Comparison of ENCODE assay signal across 24 cellular contexts in genomic region chr1:246213947-246214346, GRCh38.
A peak's percentile ranks its signal among the peaks of the same experiment; 100 is the strongest.
DNase-seq lines count a peak whose midpoint lies in the region; ATAC-seq, FAIRE-seq and TF ChIP-seq lines count a peak whose summit lies in the region.
"Had no signal": no experiment of that assay in that cellular context is flagged by ENCODE, and none has a peak within 500 bp of the region (broad histone marks: within the 10 kb centered on the region; RNA-seq: fewer than 3 reads in every experiment).

No MANE protein-coding gene starts in this region.

- intact Hi-C loops in IMR-90 (cut with micrococcal nuclease) (no loop called here), GM12878 (cut with micrococcal nuclease; ENCODE audit: unreplicated experiment) (no loop called here)

- no peak overlapping the region; the same call in 1 of the 2 replicates for H3K14ac ChIP-seq in IMR-90 (replicated peaks; ENCODE audit: low read depth, low read length)

- in situ Hi-C loops in IMR-90 (cut with MboI; ENCODE audit: low sequenced_read_pairs) = no loop called here
- in situ Hi-C loops in GM12878 (cut with MboI) = no loop called here

- TF ChIP-seq POLR2A in IMR-90 (IDR thresholded peaks at IDR 0.05; ENCODE audit: low read depth, low read length) (no peak), GM12878 (IDR thresholded peaks at IDR 0.05; ENCODE audit: low read depth, low read length) (no peak)

- peak overlapping the region; percentile 23; the same call in 1 of the 2 replicates for H2BK120ac ChIP-seq in IMR-90 (ENCODE audit: low read depth, low read length)

- H2BK15ac ChIP-seq in IMR-90 (ENCODE audit: low read depth, low read length) = peak overlapping the region; percentile 61; the same call in 2 of the 3 replicates

- TF ChIP-seq CTCF in IMR-90 (conservative IDR thresholded peaks at IDR 0.05; ENCODE audit: low read depth, low read length) (no peak), GM12878 (IDR thresholded peaks at IDR 0.05 in 2 of 3, conservative IDR thresholded peaks at IDR 0.05 in 1 of 3; ENCODE audit: control insufficient read depth in 2 of 3, extremely low read depth in 1 of 3, insufficient read depth in 1 of 3, low read depth in 3 of 3, low read length in 3 of 3) (no peak), osteoblast (IDR thresholded peaks at IDR 0.05; ENCODE audit: extremely low read depth, low read depth, low read length) (no peak), omental fat pad (IDR thresholded peaks at IDR 0.05) (no peak)

- H2AFZ ChIP-seq in IMR-90 (replicated peaks; ENCODE audit: low read length, poor library complexity) (no peak overlapping the region), GM12878 (ENCODE audit: control insufficient read depth, low read depth, low read length) (no peak overlapping the region), osteoblast (ENCODE audit: low read length) (no peak overlapping the region)

- ATAC-seq in IMR-90 (ENCODE audit: low read depth) = no peak
- no peak for ATAC-seq in GM12878
- no peak for ATAC-seq in omental fat pad (ENCODE audit: low FRiP score)
- no peak for ATAC-seq in HG02970 (IDR thresholded peaks at IDR 0.05; ENCODE audit: low FRiP score, unreplicated experiment)
- ATAC-seq: HepG2 had no signal

- H3K4ac ChIP-seq in IMR-90 (ENCODE audit: low read depth, low read length) = peak overlapping the region; percentile 50; the same call in 1 of the 2 replicates

- TF ChIP-seq RAD21 in IMR-90 (IDR thresholded peaks at IDR 0.05; ENCODE audit: low read length) (no peak), GM12878 (IDR thresholded peaks at IDR 0.05; ENCODE audit: insufficient read depth, low read depth, low read length) (no peak)

- H4K20me1 ChIP-seq in BLaER1 treated with 17β-estradiol and CSF1 and Interleukin-3, amounts not matched to agents 10 nM and 100 nM = no peaks in the 10 kb centered on the region
- H4K20me1 ChIP-seq in IMR-90 (ENCODE audit: insufficient read depth, low read length) (no peaks in the 10 kb centered on the region), GM12878 (ENCODE audit: control insufficient read depth, insufficient read depth) (no peaks in the 10 kb centered on the region), osteoblast (ENCODE audit: insufficient read depth, low read length) (no peaks in the 10 kb centered on the region)

- peak overlapping the region in 1 of 2 experiments; percentile 6; a peak in 1 of 4 replicates for H4K8ac ChIP-seq in IMR-90 (ENCODE audit: low read depth in 2 of 2, low read length in 2 of 2)

- H3K36me3 ChIP-seq in BLaER1 treated with 17β-estradiol and CSF1 and Interleukin-3, amounts not matched to agents 10 nM and 100 nM = peaks cover 0 to 7% (median 0%) of the 10 kb centered on the region in 11 experiments; a peak in 2 of 22 replicates
- H3K36me3 ChIP-seq in IMR-90 (ENCODE audit: control insufficient read depth, insufficient read depth, low read length) = no peaks in the 10 kb centered on the region
- no peaks in the 10 kb centered on the region for H3K36me3 ChIP-seq in GM12878 (ENCODE audit: control insufficient read depth in 2 of 2, insufficient read depth in 2 of 2, low read length in 1 of 2)
- no peaks in the 10 kb centered on the region for H3K36me3 ChIP-seq in osteoblast (ENCODE audit: insufficient read depth, low read length)

- no peak overlapping the region; the same call in 1 of the 2 replicates for H4K91ac ChIP-seq in IMR-90 (ENCODE audit: insufficient read depth, low read depth, low read length)

- peak; percentile 41 for FAIRE-seq in GM12878 (lab: Jason Lieb, UNC)
- FAIRE-seq: D721Med, HepG2 had no signal

- no peaks in the 10 kb centered on the region for H3K27me3 ChIP-seq in BLaER1 treated with 17β-estradiol and CSF1 and Interleukin-3, amounts not matched to agents 10 nM and 100 nM
- H3K27me3 ChIP-seq in IMR-90 (ENCODE audit: control insufficient read depth, insufficient read depth, low read length) = no peaks in the 10 kb centered on the region
- no peaks in the 10 kb centered on the region for H3K27me3 ChIP-seq in GM12878 (replicated peaks in 1 of 2; ENCODE audit: control insufficient read depth in 2 of 2, insufficient read depth in 2 of 2, low read length in 1 of 2)
- no peaks in the 10 kb centered on the region for H3K27me3 ChIP-seq in osteoblast (ENCODE audit: insufficient read depth, low read length)

- no peak for TF ChIP-seq EP300 in GM12878 (IDR thresholded peaks at IDR 0.05; ENCODE audit: borderline replicate concordance in 1 of 2, control insufficient read depth in 1 of 2, low read depth in 2 of 2, low read length in 2 of 2)

- RAD21 ChIA-PET in GM12878 (lab: Charles Lee; ENCODE audit: unreplicated experiment) = interaction anchor here (1.2 kb wide), 1 partner anchor 293 kb away, joined by 3 read pairs; the partner anchor contains the start of gene SMYD3

- H3K18ac ChIP-seq in IMR-90 (ENCODE audit: low read depth, low read length) = peak overlapping the region; percentile 72; the same call in 1 of the 2 replicates

- peak overlapping the region; percentile 34 for H2BK5ac ChIP-seq in IMR-90 (ENCODE audit: low read depth, low read length, poor library complexity, severe bottlenecking)

- no peak overlapping the region for H3K56ac ChIP-seq in IMR-90 (ENCODE audit: extremely low read depth, insufficient read depth, low read length)

- H3K4me1 ChIP-seq in BLaER1 treated with 17β-estradiol and CSF1 and Interleukin-3, amounts not matched to agents 10 nM and 100 nM = peaks cover 22 to 62% (median 50%) of the 10 kb centered on the region in 10 experiments
- H3K4me1 ChIP-seq in IMR-90 (ENCODE audit: control insufficient read depth, insufficient read depth, low read length) = peaks cover 1% of the 10 kb centered on the region
- H3K4me1 ChIP-seq in GM12878 (ENCODE audit: control insufficient read depth, insufficient read depth, low read length) = peaks cover 12% of the 10 kb centered on the region
- peaks cover 17% of the 10 kb centered on the region for H3K4me1 ChIP-seq in osteoblast (ENCODE audit: insufficient read depth, low read length)

- H3K79me2 ChIP-seq in GM12878 (ENCODE audit: control insufficient read depth, insufficient read depth, low read length) = no peaks in the 10 kb centered on the region
- H3K79me2 ChIP-seq in osteoblast (ENCODE audit: insufficient read depth, low read length) = no peaks in the 10 kb centered on the region

- H2AK5ac ChIP-seq in IMR-90 (ENCODE audit: low read depth, low read length) = 0 out of 2 replicates have a peak overlapping the region, but pooled peaks have one; percentile 40

- no peak overlapping the region for H2AK9ac ChIP-seq in IMR-90 (replicated peaks; ENCODE audit: low read depth, low read length, poor library complexity)

- DNase-seq in IMR-90 (no peak), GM12878 (ENCODE audit: low read depth, low spot score) (no peak), osteoblast (ENCODE audit: insufficient read length, low spot score, missing footprints) (no peak), GF-D8 (lab: John Stamatoyannopoulos, UW) (no peak), SK-N-DZ (ENCODE audit: low spot score) (no peak), omental fat pad (ENCODE audit: low spot score) (no peak)
- DNase-seq: ACHN, C1 segment of cervical spinal cord, DMS79, H9, KG1, NCI-H1417, NCI-H1694 treated with DMSO at 0.1 percent for 48 hours, NCI-H2081 treated with DMSO at 0.1 percent for 48 hours, NCI-H2171 treated with DMSO at 0.1 percent for 48 hours, NCI-H446, NCI-H526, Right ventricle myocardium superior, SK-N-SH had no signal

- peaks cover 0 to 40% (median 9%) of the 10 kb centered on the region in 11 experiments; a peak in 11 of 22 replicates for H3K9me3 ChIP-seq in BLaER1 treated with 17β-estradiol and CSF1 and Interleukin-3, amounts not matched to agents 10 nM and 100 nM (replicated peaks in 1 of 11)
- no peaks in the 10 kb centered on the region for H3K9me3 ChIP-seq in IMR-90 (ENCODE audit: control insufficient read depth, insufficient read depth, low read length)
- H3K9me3 ChIP-seq in GM12878 (replicated peaks; ENCODE audit: control insufficient read depth, insufficient read depth, low read length) = no peaks in the 10 kb centered on the region
- no peaks in the 10 kb centered on the region for H3K9me3 ChIP-seq in osteoblast (ENCODE audit: low read depth, low read length)
- H3K9me3 ChIP-seq: SK-N-SH had no signal

- H4K5ac ChIP-seq in IMR-90 (ENCODE audit: low read depth, low read length) = no peak overlapping the region; the same call in 1 of the 2 replicates

- H3K23ac ChIP-seq in IMR-90 (ENCODE audit: low read depth, low read length) = no peak overlapping the region; the same call in 1 of the 2 replicates

- BruUV-seq in IMR-90 (replicated peaks; lab: Mats Ljungman, UMichigan) (no TSS peak), GM12878 (replicated peaks; lab: Mats Ljungman, UMichigan) (no TSS peak)

- no peak overlapping the region; a peak in 1 of 20 replicates for H3K4me3 ChIP-seq in BLaER1 treated with 17β-estradiol and CSF1 and Interleukin-3, amounts not matched to agents 10 nM and 100 nM
- H3K4me3 ChIP-seq in IMR-90 (ENCODE audit: insufficient read depth, low read depth, low read length) (no peak overlapping the region), GM12878 (no peak overlapping the region), osteoblast (ENCODE audit: insufficient read depth, low read length) (no peak overlapping the region)

- H3K4me2 ChIP-seq in BLaER1 treated with 17β-estradiol and CSF1 and Interleukin-3, amounts not matched to agents 10 nM and 100 nM = peak overlapping the region in 8 of 11 experiments; percentile 54 to 72 (median 66); a peak in 16 of 22 replicates
- no peak overlapping the region for H3K4me2 ChIP-seq in IMR-90 (ENCODE audit: low read depth, low read length)
- no peak overlapping the region for H3K4me2 ChIP-seq in GM12878 (ENCODE audit: control insufficient read depth, insufficient read depth)
- no peak overlapping the region for H3K4me2 ChIP-seq in osteoblast (ENCODE audit: insufficient read depth, low read length)

- dilution Hi-C loops in IMR-90 (cut with HindIII; ENCODE audit: low sequenced_read_pairs, unreplicated experiment) = no loop called here

- peak overlapping the region in 9 of 11 experiments; percentile 61 to 89 (median 81); a peak in 17 of 22 replicates for H3K27ac ChIP-seq in BLaER1 treated with 17β-estradiol and CSF1 and Interleukin-3, amounts not matched to agents 10 nM and 100 nM
- no peak overlapping the region for H3K27ac ChIP-seq in IMR-90 (ENCODE audit: insufficient read depth, low read length)
- no peak overlapping the region for H3K27ac ChIP-seq in GM12878 (ENCODE audit: control insufficient read depth, insufficient read depth)
- H3K27ac ChIP-seq in osteoblast (ENCODE audit: low read depth, low read length) = peak overlapping the region; percentile 77
- H3K27ac ChIP-seq: 22Rv1 had no signal

- SMC1A ChIA-PET in GM12878 (lab: Charles Lee; ENCODE audit: uncharacterized antibody, unreplicated experiment) = interaction anchor here (0.8 to 1.5 kb wide), 10 partner anchors 12 to 235 kb away, joined by 3 to 6 read pairs (median 3); no protein-coding TSS in a partner anchor

- peak overlapping the region in 3 of 11 experiments; percentile 50 to 62 (median 60); a peak in 2 of 22 replicates for H3K9ac ChIP-seq in BLaER1 treated with 17β-estradiol and CSF1 and Interleukin-3, amounts not matched to agents 10 nM and 100 nM
- H3K9ac ChIP-seq in IMR-90 (ENCODE audit: low read depth, low read length) (no peak overlapping the region), GM12878 (ENCODE audit: control insufficient read depth, insufficient read depth, low read length) (no peak overlapping the region)
- H3K9ac ChIP-seq: SK-N-SH had no signal

- CTCF ChIA-PET in IMR-90 (lab: Yijun Ruan, JAX) (interaction anchor here (0.6 to 1.2 kb wide), 2 partner anchors 10 to 1365 kb away, joined by 3 read pairs; no protein-coding TSS in a partner anchor), GM12878 (lab: Yijun Ruan, JAX) (interaction anchor here (1.1 to 1.4 kb wide), 3 partner anchors 74 to 91 kb away, joined by 3 to 4 read pairs (median 3); no protein-coding TSS in a partner anchor)

- H3K79me1 ChIP-seq in IMR-90 (ENCODE audit: low read depth in 1 of 2, low read length in 2 of 2) = peaks cover 5 to 9% of the 10 kb centered on the region in 2 experiments; a peak in 3 of 4 replicates

- WGBS in IMR-90 (ENCODE audit: extremely low coverage in 2 of 2, insufficient read length in 1 of 2), 2 experiments = no CpG with 5 or more reads among the region's 1 CpG
- 100% methylated on average over 1 of the region's 1 CpG for WGBS in GM12878 (ENCODE audit: insufficient coverage, insufficient replicate concordance, low lambda C conversion rate, missing lambda C conversion rate)

- peak overlapping the region; percentile 7; the same call in 1 of the 2 replicates for H2BK20ac ChIP-seq in IMR-90 (ENCODE audit: low read depth, low read length)

- H3K9me1 ChIP-seq in IMR-90 (ENCODE audit: insufficient read depth, low read length) = 0 out of 2 replicates have a peak, but pooled peaks cover 2% of the 10 kb centered on the region

- POLR2A ChIA-PET in IMR-90 (lab: Charles Lee; ENCODE audit: unreplicated experiment) (no interaction called here), GM12878 (lab: Charles Lee) (interaction anchor here (0.6 to 1.5 kb wide), 2 partner anchors 181 to 1197 kb away, joined by 3 read pairs; no protein-coding TSS in a partner anchor)

Comparison
In these comparisons a context has a peak if more than half of its experiments do, and no peak if none do; other contexts are left out.
1. H3K27ac ChIP-seq: peak in BLaER1 treated with 17β-estradiol and CSF1 and Interleukin-3, amounts not matched to agents 10 nM and 100 nM (9 of 11) and osteoblast (single experiment); none in IMR-90 (single experiment) and GM12878 (single experiment).
2. H3K4me2 ChIP-seq: peak in BLaER1 treated with 17β-estradiol and CSF1 and Interleukin-3, amounts not matched to agents 10 nM and 100 nM (8 of 11); none in IMR-90 (single experiment), GM12878 (single experiment) and osteoblast (single experiment).